Comparison of ENCODE assay signal across 11 cellular contexts in genomic region chr12:109544955-109545531, GRCh38. TPM values are rescaled to one million over a fixed set of nuclear protein-coding genes. Genes with fewer than 3 reads are reported as not detected.
DNase-seq lines count a peak whose midpoint lies in the region; ATAC-seq and TF ChIP-seq lines count a peak whose summit lies in the region.
"Had no signal": no experiment of that assay in that cellular context is flagged by ENCODE, and none has a peak within 500 bp of the region (broad histone marks: within the 10 kb centered on the region; RNA-seq: fewer than 3 reads in every experiment).

No MANE protein-coding gene starts in this region.

- peaks cover 21% of the 10 kb centered on the region for H3K27me3 Mint-ChIP-seq in MCF 10A (ENCODE audit: insufficient read depth, unreplicated experiment)

- H3K9me3 Mint-ChIP-seq in MCF 10A (ENCODE audit: unreplicated experiment) = no peaks in the 10 kb centered on the region
- H3K9me3 Mint-ChIP-seq: activated naive CD4-positive, alpha-beta T cell treated with anti-CD3 and anti-CD28 coated beads, Interleukin-2, amount 50 U/mL, for 72 hours had no signal

- peak; percentile 34 to 66 (median 40) for ATAC-seq in right lobe of liver
- ATAC-seq: K562 had no signal

- DNase-seq in Daoy (ENCODE audit: low read depth) (peak; percentile 83), M059J (ENCODE audit: low read depth) (peak; percentile 89), MCF 10A (ENCODE audit: unreplicated experiment) (peak; percentile 33), right lobe of liver (no peak), GOT3 (lab: John Stamatoyannopoulos, UW) (no peak), DMS153 (lab: John Stamatoyannopoulos, UW) (no peak), GDM1 (lab: John Stamatoyannopoulos, UW) (no peak)
- DNase-seq: H7 had no signal

- H3K4me3 Mint-ChIP-seq in MCF 10A (ENCODE audit: unreplicated experiment) = no peak overlapping the region

- no peak overlapping the region for H3K27ac ChIP-seq in right lobe of liver
- H3K27ac ChIP-seq: SK-N-MC had no signal

- POLR2A ChIA-PET in MCF 10A (lab: Yijun Ruan, JAX) = interaction anchor here (0.6 to 1.5 kb wide), 5 partner anchors 11 to 367 kb away, joined by 3 to 4 read pairs (median 3); no protein-coding TSS in a partner anchor

- CTCF ChIA-PET in MCF 10A (lab: Yijun Ruan, JAX) = no interaction called here

- BruUV-seq in MCF 10A (replicated peaks; lab: Mats Ljungman, UMichigan) = no TSS peak

- no peaks in the 10 kb centered on the region for H3K36me3 ChIP-seq in right lobe of liver

- TF ChIP-seq POLR2A in right lobe of liver (IDR thresholded peaks at IDR 0.05) = no peak

- no peaks in the 10 kb centered on the region for H3K27me3 ChIP-seq in right lobe of liver

- H3K36me3 Mint-ChIP-seq in MCF 10A (ENCODE audit: insufficient read depth, unreplicated experiment) = no peaks in the 10 kb centered on the region
- H3K36me3 Mint-ChIP-seq: activated naive CD4-positive, alpha-beta T cell treated with anti-CD3 and anti-CD28 coated beads, Interleukin-2, amount 50 U/mL, for 72 hours had no signal

- WGBS in right lobe of liver (ENCODE audit: insufficient coverage, low coverage, low lambda C conversion rate, missing lambda C conversion rate) = no CpG with 5 or more reads among the region's 7 CpGs

- TF ChIP-seq CTCF in MCF 10A (IDR thresholded peaks at IDR 0.05; ENCODE audit: unreplicated experiment) = no peak
- no peak for TF ChIP-seq CTCF in right lobe of liver (IDR thresholded peaks at IDR 0.05)

- H3K4me1 ChIP-seq in right lobe of liver = peaks cover 0 to 6% (median 0%) of the 10 kb centered on the region in 4 donors

- no peak overlapping the region for H3K27ac Mint-ChIP-seq in MCF 10A (ENCODE audit: low read depth, unreplicated experiment)
- H3K27ac Mint-ChIP-seq: activated naive CD4-positive, alpha-beta T cell treated with anti-CD3 and anti-CD28 coated beads, Interleukin-2, amount 50 U/mL, for 72 hours had no signal

- no peaks in the 10 kb centered on the region for H3K9me3 ChIP-seq in right lobe of liver

- H3K4me3 ChIP-seq in right lobe of liver = no peak overlapping the region
- H3K4me3 ChIP-seq: K562, SK-N-MC had no signal

- intact Hi-C loops in MCF 10A (cut with micrococcal nuclease) = no loop called here
- intact Hi-C loops in right lobe of liver (cut with DNase I) = no loop called here

- H3K4me1 Mint-ChIP-seq in MCF 10A (ENCODE audit: insufficient read depth, unreplicated experiment) = peaks cover 11% of the 10 kb centered on the region

RNA-seq across cellular contexts. Expression of gene MMAB, which starts 28.3 kb away (rescaled TPM):
- total RNA-seq in Daoy (2014; rRNA removed; shearing (Covaris generic)) = 24.5 and 29.3 TPM in 2 replicates
- total RNA-seq in M059J (2014; rRNA removed; shearing (Covaris generic)) = 36.0 and 40.1 TPM in 2 replicates
- 36.0 and 59.2 TPM in 2 replicates for total RNA-seq in MCF 10A (2022)
- total RNA-seq in right lobe of liver = 10 to 100 TPM; 42.6 to 99.8 (median 65.2) TPM

RNA-seq across cellular contexts. Expression of gene MVK, which starts 28.6 kb away (rescaled TPM):
- total RNA-seq in Daoy (2014; rRNA removed; shearing (Covaris generic)) = 23.6 and 30.9 TPM in 2 replicates
- total RNA-seq in M059J (2014; rRNA removed; shearing (Covaris generic)) = 22.4 and 30.6 TPM in 2 replicates
- total RNA-seq in MCF 10A (2022) = 15.5 and 17.1 TPM in 2 replicates
- 10 to 100 TPM; 14.2 to 60.0 (median 37.6) TPM for total RNA-seq in right lobe of liver

Comparison
In these comparisons a context has a peak if more than half of its experiments do, and no peak if none do; other contexts are left out.
1. DNase-seq: peak in Daoy (single experiment), M059J (single experiment) and MCF 10A (single experiment); none in right lobe of liver (0 of 3), GOT3 (single experiment), DMS153 (single experiment) and GDM1 (single experiment).